In genomic region chr3:177102526-177102925, GRCh38 we compare ENCODE assay signal across 13 cellular contexts.
A peak's percentile ranks its signal among the peaks of the same experiment; 100 is the strongest.
DNase-seq lines count a peak whose midpoint lies in the region; ATAC-seq, FAIRE-seq and TF ChIP-seq lines count a peak whose summit lies in the region.
"Had no signal": no experiment of that assay in that cellular context is flagged by ENCODE, and none has a peak within 500 bp of the region (broad histone marks: within the 10 kb centered on the region; RNA-seq: fewer than 3 reads in every experiment).

No MANE protein-coding gene starts in this region.

- TF ChIP-seq CTCF in liver (IDR thresholded peaks at IDR 0.05; ENCODE audit: low read depth, low read length, missing input control), result no peak
- TF ChIP-seq CTCF in HepG2 (CRISPR knock-in tag; IDR thresholded peaks at IDR 0.05), result no peak
- no peak for TF ChIP-seq CTCF in brain (conservative IDR thresholded peaks at IDR 0.05)
- TF ChIP-seq CTCF in keratinocyte (optimal IDR thresholded peaks at IDR 0.05 in 1 of 3, IDR thresholded peaks at IDR 0.05 in 1 of 3, conservative IDR thresholded peaks at IDR 0.05 in 1 of 3; ENCODE audit: extremely low read depth in 1 of 3, insufficient read depth in 2 of 3, low read length in 3 of 3), result no peak
- no peak for TF ChIP-seq CTCF in dorsolateral prefrontal cortex (IDR thresholded peaks at IDR 0.05 in 54 of 56, conservative IDR thresholded peaks at IDR 0.05 in 2 of 56; ENCODE audit: low read depth in 1 of 56, partially characterized antibody in 56 of 56)

- POLR2A ChIA-PET in HepG2 (lab: Yijun Ruan, JAX), result no interaction called here

- H3K4me2 ChIP-seq in HepG2 (ENCODE audit: low read depth, low read length) (no peak overlapping the region), keratinocyte (ENCODE audit: control insufficient read depth, extremely low read depth, insufficient read depth, low read depth, low read length) (no peak overlapping the region)

- H3K9me3 ChIP-seq in liver (ENCODE audit: control insufficient read depth in 4 of 4, low read length in 3 of 4) (no peaks in the 10 kb centered on the region), HepG2 (ENCODE audit: low read length) (no peaks in the 10 kb centered on the region), keratinocyte (ENCODE audit: control insufficient read depth, low read depth, low read length) (no peaks in the 10 kb centered on the region)

- H3K79me2 ChIP-seq in HepG2 (ENCODE audit: insufficient read depth, low read length), result peaks cover 94% of the 10 kb centered on the region
- H3K79me2 ChIP-seq in keratinocyte (ENCODE audit: control insufficient read depth, insufficient read depth, low read length), result peaks cover 96% of the 10 kb centered on the region

- H3K27ac ChIP-seq in liver (ENCODE audit: low read depth in 1 of 2, low read length in 2 of 2), result no peak overlapping the region
- H3K27ac ChIP-seq in HepG2 (ENCODE audit: extremely low read length, insufficient read depth, low read length), result no peak overlapping the region
- no peak overlapping the region for H3K27ac ChIP-seq in keratinocyte (ENCODE audit: control insufficient read depth, insufficient read depth, low read length)
- no peak overlapping the region for H3K27ac ChIP-seq in dorsolateral prefrontal cortex
- H3K27ac ChIP-seq: RWPE1 had no signal

- H3K9me3 Mint-ChIP-seq in brain, result peaks cover 7 to 38% (median 20%) of the 10 kb centered on the region in 5 experiments
- H3K9me3 Mint-ChIP-seq: activated T-cell treated with anti-CD3 and anti-CD28 coated beads, Interleukin-2, amount 50 U/mL, for 4 hours had no signal

- H3K27me3 Mint-ChIP-seq in brain, result no peaks in the 10 kb centered on the region

- H3K36me3 ChIP-seq in liver (ENCODE audit: control insufficient read depth in 4 of 4, insufficient read depth in 3 of 4, low read depth in 1 of 4, low read length in 3 of 4), result no peaks in the 10 kb centered on the region
- no peaks in the 10 kb centered on the region; a peak in 1 of 5 replicates for H3K36me3 ChIP-seq in HepG2 (replicated peaks in 1 of 2; ENCODE audit: control insufficient read depth in 1 of 2, insufficient read depth in 2 of 2, low read length in 2 of 2)
- no peaks in the 10 kb centered on the region for H3K36me3 ChIP-seq in keratinocyte (ENCODE audit: control insufficient read depth in 2 of 2, extremely low read depth in 1 of 2, insufficient read depth in 2 of 2, low read length in 2 of 2)

- H3K9me1 ChIP-seq in keratinocyte (ENCODE audit: control insufficient read depth, extremely low read depth, insufficient read depth, low read length), result no peaks in the 10 kb centered on the region

- peak overlapping the region in 4 of 5 experiments; percentile 1 to 66 (median 24) for H3K27ac Mint-ChIP-seq in brain

- BruUV-seq in HepG2 (replicated peaks; lab: Mats Ljungman, UMichigan), result no TSS peak

- no peak for TF ChIP-seq POLR2A in HepG2 (IDR thresholded peaks at IDR 0.05; ENCODE audit: insufficient read depth in 1 of 2, low read depth in 2 of 2, low read length in 2 of 2)
- TF ChIP-seq POLR2A in GM18505 (IDR thresholded peaks at IDR 0.05; ENCODE audit: borderline replicate concordance, extremely low read depth, insufficient read depth, insufficient read length), result no peak

- H3K36me3 Mint-ChIP-seq in brain, result peaks cover 49% of the 10 kb centered on the region

- no peak for ATAC-seq in HepG2
- no peak for ATAC-seq in GM18505 (IDR thresholded peaks at IDR 0.05; ENCODE audit: unreplicated experiment)
- no peak for ATAC-seq in GM18909 (IDR thresholded peaks at IDR 0.05; ENCODE audit: poor library complexity, unreplicated experiment)
- ATAC-seq: activated T-cell treated with anti-CD3 and anti-CD28 coated beads, Interleukin-2, amount 50 U/mL, for 4 hours had no signal

- in situ Hi-C loops in HepG2 (cut with HindIII; ENCODE audit: extremely low pct_ligation_motif_present, low pct_unique_long_range_greater_than_20kb), result no loop called here

- no peak overlapping the region for H3K4me3 ChIP-seq in liver (ENCODE audit: low read depth in 1 of 3, low read length in 3 of 3)
- H3K4me3 ChIP-seq in HepG2 (replicated peaks in 1 of 3; ENCODE audit: insufficient read depth in 1 of 3, low read depth in 2 of 3, low read length in 3 of 3), result no peak overlapping the region
- no peak overlapping the region for H3K4me3 ChIP-seq in keratinocyte (ENCODE audit: control insufficient read depth in 2 of 3, extremely low read depth in 1 of 3, insufficient read depth in 2 of 3, low read depth in 1 of 3, low read length in 3 of 3)
- H3K4me3 ChIP-seq in dorsolateral prefrontal cortex, result no peak overlapping the region

- dilution Hi-C loops in keratinocyte (cut with MboI; ENCODE audit: extremely low pct_ligation_motif_present, low sequenced_read_pairs), result no loop called here

- TF ChIP-seq EP300 in HepG2 (IDR thresholded peaks at IDR 0.05; ENCODE audit: low read depth in 2 of 2, low read length in 2 of 2) (no peak), HepG2 (CRISPR knock-in tag; IDR thresholded peaks at IDR 0.05; ENCODE audit: borderline replicate concordance) (no peak)

- peaks cover 0 to 17% (median 9%) of the 10 kb centered on the region in 4 donors for H3K4me1 ChIP-seq in liver (ENCODE audit: control insufficient read depth in 4 of 4, insufficient read depth in 4 of 4, low read length in 3 of 4)
- H3K4me1 ChIP-seq in HepG2 (ENCODE audit: insufficient read depth, low read length), result peaks cover 24% of the 10 kb centered on the region
- H3K4me1 ChIP-seq in keratinocyte (ENCODE audit: control insufficient read depth, extremely low read depth, insufficient read depth, low read length), result no peaks in the 10 kb centered on the region

- 72% methylated on average over 3 of the region's 3 CpGs for WGBS in liver
- 89% methylated on average over 3 of the region's 3 CpGs for WGBS in HepG2 (ENCODE audit: low lambda C conversion rate)

- H2AFZ ChIP-seq in HepG2 (ENCODE audit: low read length) (no peak overlapping the region), keratinocyte (ENCODE audit: control insufficient read depth, low read length) (no peak overlapping the region)

- peaks cover 44% of the 10 kb centered on the region for H3K4me1 Mint-ChIP-seq in brain

- TF ChIP-seq RAD21 in liver (IDR thresholded peaks at IDR 0.05) (no peak), HepG2 (CRISPR knock-in tag; IDR thresholded peaks at IDR 0.05) (no peak)

- CTCF ChIA-PET in HepG2 (lab: Yijun Ruan, JAX; ENCODE audit: low intra/inter-chr PET ratio, low total read pairs), result no interaction called here

- H4K20me1 ChIP-seq in HepG2 (ENCODE audit: insufficient read depth, low read length), result peaks cover 41% of the 10 kb centered on the region
- no peaks in the 10 kb centered on the region for H4K20me1 ChIP-seq in keratinocyte (ENCODE audit: control insufficient read depth, extremely low read depth, insufficient read depth, low read length)

- FAIRE-seq in HepG2 (lab: Jason Lieb, UNC), result no peak
- peak; percentile 23 for FAIRE-seq in keratinocyte (lab: Jason Lieb, UNC)

- H3K4me3 Mint-ChIP-seq in brain, result no peak overlapping the region
- H3K4me3 Mint-ChIP-seq: activated T-cell treated with anti-CD3 and anti-CD28 coated beads, Interleukin-2, amount 50 U/mL, for 4 hours had no signal

- H3K27me3 ChIP-seq in liver (ENCODE audit: control insufficient read depth in 4 of 4, insufficient read depth in 4 of 4, low read length in 3 of 4) (no peaks in the 10 kb centered on the region), HepG2 (ENCODE audit: control insufficient read depth in 1 of 2, insufficient read depth in 2 of 2, low read length in 2 of 2) (no peaks in the 10 kb centered on the region), keratinocyte (ENCODE audit: control insufficient read depth, extremely low read depth, insufficient read depth, low read length) (no peaks in the 10 kb centered on the region), dorsolateral prefrontal cortex (no peaks in the 10 kb centered on the region)

- no peak for DNase-seq in HepG2 (ENCODE audit: low spot score)
- no peak for DNase-seq in keratinocyte (ENCODE audit: low read depth, low spot score)
- no peak for DNase-seq in activated gamma-delta T cell (lab: John Stamatoyannopoulos, UW)
- DNase-seq in dorsolateral prefrontal cortex, result no peak
- DNase-seq: activated T-cell treated with anti-CD3 and anti-CD28 coated beads, Interleukin-2, amount 50 U/mL, for 4 hours; dermis blood vessel endothelial cell; GDM1; NCI-H510A treated with DMSO at 0.1 percent for 48 hours had no signal

- intact Hi-C loops in HepG2 (cut with micrococcal nuclease; ENCODE audit: unreplicated experiment) (no loop called here), dorsolateral prefrontal cortex (cut with DNase I) (no loop called here)

- H3K9ac ChIP-seq in liver (ENCODE audit: low read depth in 1 of 2, low read length in 2 of 2) (no peak overlapping the region), HepG2 (ENCODE audit: insufficient read depth, low read depth, low read length) (no peak overlapping the region), keratinocyte (ENCODE audit: control insufficient read depth, extremely low read depth, insufficient read depth, low read length) (no peak overlapping the region)

TF ChIP-seq in liver, 16 proteins besides CTCF, POLR2A, EP300 and RAD21 (continues in another document):
- TF ChIP-seq HNF4A (conservative IDR thresholded peaks at IDR 0.05) (no peak), NR2F2 (IDR thresholded peaks at IDR 0.05) (peak; percentile 18)

TF ChIP-seq in HepG2, 621 proteins besides CTCF, POLR2A, EP300 and RAD21 (continues in another document):
- TF ChIP-seq ZNF790 (CRISPR knock-in tag; IDR thresholded peaks at IDR 0.05; ENCODE audit: borderline replicate concordance), result no peak
- TF ChIP-seq YY1 (IDR thresholded peaks at IDR 0.05; ENCODE audit: insufficient read depth, insufficient replicate concordance, low read depth, low read length), result no peak
- no peak for TF ChIP-seq ZNF292 (CRISPR knock-in tag; IDR thresholded peaks at IDR 0.05; ENCODE audit: borderline replicate concordance, low read depth)
- TF ChIP-seq ZNF468 (CRISPR knock-in tag; IDR thresholded peaks at IDR 0.05), result no peak
- TF ChIP-seq CENPX (CRISPR knock-in tag; IDR thresholded peaks at IDR 0.05), result no peak
- TF ChIP-seq LBX2 (CRISPR knock-in tag; IDR thresholded peaks at IDR 0.05; ENCODE audit: borderline replicate concordance), result no peak
